ENCODE assay signal across 35 cellular contexts in the genomic region with DNA sequence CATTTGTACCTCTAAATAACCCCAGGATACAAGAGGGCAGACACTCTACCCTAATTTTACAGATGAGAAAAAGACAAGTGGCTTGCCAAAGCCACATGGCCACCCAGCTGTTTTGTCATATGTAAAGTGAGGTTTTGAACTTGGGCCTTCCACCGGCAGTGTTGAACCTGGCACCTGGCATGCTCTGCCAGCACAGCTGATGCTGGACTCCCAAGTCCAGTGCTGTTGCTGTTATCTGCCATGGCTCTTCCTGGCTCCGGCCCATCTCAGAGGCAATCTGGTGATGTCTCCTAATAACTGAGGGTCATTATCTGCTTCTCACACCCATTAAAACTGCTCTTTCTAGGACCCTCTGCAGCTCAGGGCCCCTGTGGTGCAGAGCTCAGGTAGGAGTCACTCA. TPM values are rescaled to one million over a fixed set of nuclear protein-coding genes. Genes with fewer than 3 reads are reported as not detected.
"Had no signal": no experiment of that assay in that cellular context is flagged by ENCODE, and none has a peak within 500 bp of the region (broad histone marks: within the 10 kb centered on the region; RNA-seq: fewer than 3 reads in every experiment).

No MANE protein-coding gene starts in this region.

- H3K27ac ChIP-seq: adrenal gland, brain microvascular endothelial cell, breast epithelium, VCaP had no signal

- H3K4me3 ChIP-seq: adrenal gland, body of pancreas, breast epithelium had no signal

- H3K4me1 ChIP-seq: breast epithelium had no signal

- FAIRE-seq: astrocyte, TTC549 had no signal

- DNase-seq: activated B cell treated with CpG ODN at 0.5 μM for 24 hours; activated CD4-positive, alpha-beta memory T cell treated with anti-CD3 and anti-CD28 coated beads for 36 hours; activated CD4-positive, alpha-beta T cell treated with anti-CD3 and anti-CD28 coated beads for 4 hours; activated CD4-positive, alpha-beta T cell treated with anti-CD3 and anti-CD28 coated beads, Interleukin-2, amount 10 ng/mL, durations not matched to agents 24 days and 14 days; activated CD4-positive, alpha-beta T cell treated with anti-CD3 and anti-CD28 coated beads, Interleukin-2, amount 50 U/mL, for 1 hour; activated CD4-positive, alpha-beta T cell treated with anti-CD3 and anti-CD28 coated beads, Interleukin-2, amount 50 U/mL, for 4 hours; activated CD4-positive, CD25-positive, alpha-beta regulatory T cell treated with anti-CD3 and anti-CD28 coated beads, Interleukin-2, amount 50 U/mL, for 72 hours; activated CD8-positive, alpha-beta memory T cell treated with anti-CD3 and anti-CD28 coated beads, Interleukin-2, amount 50 U/mL, for 4 hours; activated CD8-positive, alpha-beta T cell treated with anti-CD3 and anti-CD28 coated beads for 36 hours; activated effector memory CD4-positive, alpha-beta T cell treated with anti-CD3 and anti-CD28 coated beads, Interleukin-2, amount 50 U/mL, for 16 hours; activated gamma-delta T cell treated with Interleukin-2 at 50 U/mL for 16 hours; activated naive CD4-positive, alpha-beta T cell; activated naive CD4-positive, alpha-beta T cell treated with anti-CD3 and anti-CD28 coated beads for 36 hours; activated naive CD4-positive, alpha-beta T cell treated with anti-CD3 and anti-CD28 coated beads, Interleukin-2, amount 50 U/mL, for 16 hours; activated naive CD8-positive, alpha-beta T cell treated with anti-CD3 and anti-CD28 coated beads for 36 hours; activated T-cell treated with anti-CD3 and anti-CD28 coated beads for 4 hours; activated T-cell treated with anti-CD3 and anti-CD28 coated beads, Interleukin-2, amount 50 U/mL, for 1 hour; activated T-cell treated with anti-CD3 and anti-CD28 coated beads, Interleukin-2, amount 50 U/mL, for 4 hours; activated T-cell treated with anti-CD3 and anti-CD28 coated beads, Interleukin-2, amount 50 U/mL, for 72 hours; adrenal gland; amniotic stem cell; aorta; body of pancreas; brain microvascular endothelial cell; central memory CD4-positive, alpha-beta T cell; T-helper 1 cell; T-helper 2 cell; T-helper 9 cell had no signal

- H3K36me3 ChIP-seq: breast epithelium had no signal

- H3K27me3 ChIP-seq: adrenal gland, body of pancreas, brain microvascular endothelial cell, breast epithelium had no signal

- ATAC-seq: activated CD8-positive, alpha-beta T cell treated with anti-CD3 and anti-CD28 coated beads for 36 hours; activated naive CD4-positive, alpha-beta T cell treated with anti-CD3 and anti-CD28 coated beads, Interleukin-2, amount 50 U/mL, for 72 hours; activated T-cell treated with anti-CD3 and anti-CD28 coated beads, Interleukin-2, amount 50 U/mL, for 4 hours; activated T-cell treated with anti-CD3 and anti-CD28 coated beads, Interleukin-2, amount 50 U/mL, for 72 hours; activated T-helper 17 cell treated with anti-CD3 and anti-CD28 coated beads, Interleukin-2, amount 50 U/mL, for 72 hours; body of pancreas had no signal

- H3K9me3 ChIP-seq: adrenal gland, body of pancreas, breast epithelium had no signal

RNA-seq across cellular contexts. Expression of a gene that starts 48.0 kb away (rescaled TPM):
- total RNA-seq: activated CD4-positive, alpha-beta T cell treated with anti-CD3 and anti-CD28 coated beads, Interleukin-2, amount 10 ng/mL, durations not matched to agents 24 days and 14 days; activated T-helper 1 cell treated with anti-CD3 and anti-CD28 coated beads, Interleukin-12 subunit alpha, Interleukin-12 subunit beta, Interleukin-2, Interleukin-4 antibody, amounts not matched to agents 30 ng/mL and 10 ng/mL and 1 ng/mL, durations not matched to agents 14 hours and 24 hours and 36 hours had no signal
